1 cellular context compared by ENCODE assay signal in the genomic region with DNA sequence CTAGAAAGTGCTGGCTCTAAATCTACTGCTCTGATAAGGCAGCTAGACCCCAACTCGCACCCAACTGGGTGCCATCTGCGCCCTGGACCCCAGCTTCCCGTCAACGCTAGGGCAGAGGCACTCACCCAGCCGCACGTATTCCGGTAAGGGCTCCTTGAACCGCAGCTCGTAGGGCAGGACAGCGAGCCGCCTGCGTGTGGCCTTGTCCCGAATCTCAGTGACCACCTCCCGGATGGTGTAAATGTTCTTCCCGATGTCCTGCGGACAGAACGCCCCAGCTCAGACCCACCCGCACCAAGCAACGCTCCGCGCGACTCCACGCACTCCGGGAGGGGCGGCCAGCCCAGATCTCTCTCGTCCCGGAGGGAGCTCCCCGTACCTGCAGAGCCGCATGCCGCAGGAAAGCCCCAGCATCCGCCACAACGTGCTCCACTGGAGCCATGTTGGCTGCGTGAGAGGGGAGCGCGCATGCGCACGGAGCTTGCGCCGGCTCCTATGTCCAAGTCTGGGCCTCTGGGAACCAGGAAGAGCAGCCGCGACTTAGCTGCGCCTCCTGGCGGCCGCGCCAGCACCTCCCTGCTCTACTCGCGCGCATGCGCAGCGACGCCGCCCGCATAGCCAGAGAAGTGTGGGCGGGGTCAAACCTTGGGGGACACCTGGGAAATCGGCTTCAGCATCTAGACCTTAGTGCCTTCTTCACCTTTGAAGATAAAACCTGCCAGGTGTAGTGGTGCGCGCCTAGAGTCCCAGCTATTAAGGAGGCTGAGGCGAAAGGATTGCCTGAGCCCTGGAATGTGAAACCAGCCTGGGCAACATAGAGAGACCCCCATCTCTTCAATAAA.
TF ChIP-seq lines count a peak whose summit lies in the region.

A gene (minus strand): TSS at position 458 of the 842 bp plus-strand sequence. CDS start 16 bp downstream, at position 442.

TF ChIP-seq in IMR-90, 13 proteins besides CTCF, POLR2A, EP300 and RAD21 (continued from another document):
- TF ChIP-seq MAZ (IDR thresholded peaks at IDR 0.05; ENCODE audit: borderline replicate concordance, low read depth, low read length): peak; percentile 52; the same call in 1 of the 2 replicates
